Comparison of ENCODE assay signal across 8 cellular contexts in genomic region chr11:96014234-96014633, GRCh38.
A peak's percentile ranks its signal among the peaks of the same experiment; 100 is the strongest.
DNase-seq lines count a peak whose midpoint lies in the region; ATAC-seq and TF ChIP-seq lines count a peak whose summit lies in the region.

No MANE protein-coding gene starts in this region.

- peak; percentile 32 for ATAC-seq in HG03097 (IDR thresholded peaks at IDR 0.05; ENCODE audit: low FRiP score, unreplicated experiment)
- peak; percentile 22 for ATAC-seq in foreskin keratinocyte
- no peak for ATAC-seq in HG03378 (IDR thresholded peaks at IDR 0.05; ENCODE audit: unreplicated experiment)
- ATAC-seq in GM18519 (IDR thresholded peaks at IDR 0.05; ENCODE audit: low FRiP score, unreplicated experiment), result no peak

- no peak overlapping the region for H3K4me3 ChIP-seq in GM12865 (ENCODE audit: low read depth, low read length)

- no peaks in the 10 kb centered on the region for H3K27me3 ChIP-seq in foreskin keratinocyte

- H3K4me1 ChIP-seq in foreskin keratinocyte, result peaks cover 4% of the 10 kb centered on the region

- peak; percentile 48 for DNase-seq in GM12865 (ENCODE audit: low read depth)
- peak; percentile 58 for DNase-seq in activated CD4-positive, alpha-beta T cell treated with anti-CD3 and anti-CD28 coated beads for 48 hours
- DNase-seq in foreskin keratinocyte, result peak in 1 of 2 donors; percentile 27
- no peak for DNase-seq in DMS153 treated with DMSO at 0.1 percent for 48 hours (lab: John Stamatoyannopoulos, UW; ENCODE audit: unreplicated experiment)
- DNase-seq in activated gamma-delta T cell treated with Interleukin-2 at 50 U/mL for 16 hours, result no peak

- TF ChIP-seq CTCF in GM12865 (IDR thresholded peaks at IDR 0.05; ENCODE audit: insufficient read depth, low read depth, low read length, missing control alignments) (no peak), foreskin keratinocyte (conservative IDR thresholded peaks at IDR 0.05) (no peak)

- H3K27ac ChIP-seq in foreskin keratinocyte, result no peak overlapping the region

Comparison
In these comparisons a context has a peak if more than half of its experiments do, and no peak if none do; other contexts are left out.
1. DNase-seq: peak in GM12865 (single experiment) and activated CD4-positive, alpha-beta T cell treated with anti-CD3 and anti-CD28 coated beads for 48 hours (single experiment); none in DMS153 treated with DMSO at 0.1 percent for 48 hours (single experiment) and activated gamma-delta T cell treated with Interleukin-2 at 50 U/mL for 16 hours (single experiment).
2. ATAC-seq: peak in HG03097 (single experiment) and foreskin keratinocyte (single experiment); none in HG03378 (single experiment) and GM18519 (single experiment).